In genomic region chr6:11810854-11811643, GRCh38 we compare ENCODE assay signal across 11 cellular contexts. TPM values are rescaled to one million over a fixed set of nuclear protein-coding genes. Genes with fewer than 3 reads are reported as not detected.
A peak's percentile ranks its signal among the peaks of the same experiment; 100 is the strongest.
DNase-seq lines count a peak whose midpoint lies in the region; ATAC-seq and TF ChIP-seq lines count a peak whose summit lies in the region.
"Had no signal": no experiment of that assay in that cellular context is flagged by ENCODE, and none has a peak within 500 bp of the region (broad histone marks: within the 10 kb centered on the region; RNA-seq: fewer than 3 reads in every experiment).

No MANE protein-coding gene starts in this region.

- no peak overlapping the region for H3K4me3 ChIP-seq in fibroblast of pulmonary artery (replicated peaks; ENCODE audit: low read depth, low read length)

- ATAC-seq in SK-N-SH treated with all-trans-retinoic acid at 6 μM for 48 hours: peak; percentile 64
- ATAC-seq in GM21526 (IDR thresholded peaks at IDR 0.05; ENCODE audit: low FRiP score, unreplicated experiment): no peak
- no peak for ATAC-seq in GM19328 (IDR thresholded peaks at IDR 0.05; ENCODE audit: unreplicated experiment)
- ATAC-seq: naive thymus-derived CD8-positive, alpha-beta T cell had no signal

- in situ Hi-C loops in GM13977 (cut with MboI; ENCODE audit: low pct_unique_long_range_greater_than_20kb, low sequenced_read_pairs, unreplicated experiment): no loop called here

- DNase-seq in Daoy (ENCODE audit: low read depth) (peak; percentile 40), fibroblast of pulmonary artery (ENCODE audit: low read depth) (peak; percentile 64), retina (peak; percentile 70), GM13977 (ENCODE audit: low spot score) (no peak), middle frontal gyrus (ENCODE audit: extremely low spot score, low spot score) (no peak)
- DNase-seq: naive thymus-derived CD8-positive, alpha-beta T cell; stimulated activated CD4-positive, alpha-beta T cell treated with anti-CD3 and anti-CD28 coated beads, Interleukin-15, amount 100 ng/mL, for 24 hours; stimulated activated CD8-positive, alpha-beta memory T cell treated with anti-CD3 and anti-CD28 coated beads, Interleukin-4, amount 100 ng/mL, for 48 hours had no signal

- TF ChIP-seq CTCF in fibroblast of pulmonary artery (IDR thresholded peaks at IDR 0.05; ENCODE audit: low read length, missing control alignments): no peak
- no peak for TF ChIP-seq CTCF in GM13977 (IDR thresholded peaks at IDR 0.05; ENCODE audit: extremely low read depth, insufficient read depth, missing control alignments)

TF ChIP-seq in SK-N-SH treated with all-trans-retinoic acid at 6 μM for 48 hours, 23 proteins besides CTCF, POLR2A, EP300 and RAD21:
- no peak for TF ChIP-seq ESRRG (CRISPR knock-in tag; IDR thresholded peaks at IDR 0.05)

RNA-seq across cellular contexts. Expression of gene ADTRP, which starts 32.4 kb away (rescaled TPM):
- total RNA-seq in Daoy (2014; rRNA removed; shearing (Covaris generic)): 2.5 and 2.8 TPM in 2 replicates

Comparison
In these comparisons a context has a peak if more than half of its experiments do, and no peak if none do; other contexts are left out.
1. DNase-seq: peak in Daoy (single experiment), fibroblast of pulmonary artery (single experiment) and retina (single experiment); none in GM13977 (single experiment) and middle frontal gyrus (single experiment).